In the genomic region with DNA sequence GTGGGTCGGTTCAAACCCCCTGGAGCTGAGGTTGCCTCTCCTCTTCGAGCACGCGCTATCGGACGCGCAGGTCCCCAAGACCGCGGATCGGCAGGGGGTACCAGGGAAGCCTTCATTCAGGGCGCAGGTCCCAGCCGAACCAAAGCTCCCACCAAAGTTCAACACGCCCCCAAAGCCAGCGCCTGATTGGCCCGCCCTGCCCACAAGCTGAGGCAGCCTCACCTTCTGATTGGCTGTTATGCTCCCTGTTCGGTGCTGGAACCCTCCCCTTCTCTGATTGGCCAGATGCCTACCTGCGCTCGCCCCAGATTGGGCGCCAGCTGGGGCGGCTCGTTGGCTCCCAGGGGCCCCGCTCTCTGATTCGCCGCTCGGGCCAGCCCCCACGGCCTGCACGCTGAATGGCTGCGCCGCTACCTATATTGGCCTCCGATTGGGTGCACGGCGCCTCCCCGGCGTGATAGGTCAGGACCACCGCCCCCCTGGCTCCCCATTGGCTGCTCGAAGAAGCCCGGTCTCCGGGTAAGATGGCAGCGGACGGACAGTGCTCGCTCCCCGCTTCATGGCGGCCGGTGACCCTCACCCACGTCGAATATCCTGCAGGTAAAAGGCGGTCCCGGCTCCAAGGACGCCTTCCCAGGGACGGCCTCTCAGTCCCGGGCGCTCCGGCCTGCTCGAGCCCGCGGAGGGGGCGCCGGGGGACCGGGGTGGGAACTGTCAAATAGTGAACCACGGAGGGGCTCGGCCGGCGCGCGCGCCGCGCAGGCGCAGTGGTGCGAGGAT, we compare ENCODE assay signal across 8 cellular contexts. TPM values are rescaled to one million over a fixed set of nuclear protein-coding genes. Genes with fewer than 3 reads are reported as not detected.
DNase-seq lines count a peak whose midpoint lies in the region; ATAC-seq, FAIRE-seq and TF ChIP-seq lines count a peak whose summit lies in the region.

A gene with protein sequence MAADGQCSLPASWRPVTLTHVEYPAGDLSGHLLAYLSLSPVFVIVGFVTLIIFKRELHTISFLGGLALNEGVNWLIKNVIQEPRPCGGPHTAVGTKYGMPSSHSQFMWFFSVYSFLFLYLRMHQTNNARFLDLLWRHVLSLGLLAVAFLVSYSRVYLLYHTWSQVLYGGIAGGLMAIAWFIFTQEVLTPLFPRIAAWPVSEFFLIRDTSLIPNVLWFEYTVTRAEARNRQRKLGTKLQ (plus strand): TSS at position 504 of the 780 bp plus-strand sequence. CDS start 21 bp downstream, at position 525.

- H3K27me3 ChIP-seq in prostate gland (replicated peaks; ENCODE audit: insufficient read depth) = no peaks in the 10 kb centered on the region

- TF ChIP-seq CTCF in prostate gland (IDR thresholded peaks at IDR 0.05) = peak in 1 of 4 experiments; percentile 15

- peak within 1 kb of the TSS; percentile 59 to 76 for H3K27ac ChIP-seq in prostate gland

- H3K36me3 ChIP-seq in prostate gland = peaks cover 0 to 2% of the 10 kb centered on the region in 2 donors

- peak; percentile 23 for TF ChIP-seq POLR2A in prostate gland (IDR thresholded peaks at IDR 0.05)

- no peak for FAIRE-seq in urothelium cell line (lab: Jason Lieb, UNC)

- ATAC-seq in GM18498 (IDR thresholded peaks at IDR 0.05; ENCODE audit: unreplicated experiment) = peak; percentile 96
- peak; percentile 93 for ATAC-seq in HG02938 (IDR thresholded peaks at IDR 0.05; ENCODE audit: unreplicated experiment)
- ATAC-seq in left ventricle myocardium superior = peak; percentile 98

- peak; percentile 76 to 92 for DNase-seq in NCI-H187 (lab: John Stamatoyannopoulos, UW)
- peak; percentile 96 to 100 (median 98) for DNase-seq in T-helper 2 cell
- peak; percentile 89 to 100 (median 98) for DNase-seq in anterior cingulate cortex (lab: John Stamatoyannopoulos, UW)
- DNase-seq in left ventricle myocardium superior = peak; percentile 100
- DNase-seq in prostate gland (ENCODE audit: low spot score) = peak; percentile 99
- DNase-seq in urothelium cell line (ENCODE audit: low spot score) = peak; percentile 99

- peak within 1 kb of the TSS; percentile 51 to 88 for H3K4me3 ChIP-seq in prostate gland

- H3K9me3 ChIP-seq in prostate gland = no peaks in the 10 kb centered on the region

- peaks cover 9% of the 10 kb centered on the region for H3K4me1 ChIP-seq in prostate gland (replicated peaks)

- WGBS in prostate gland = under 1% methylated on average over 56 of the region's 70 CpGs

- intact Hi-C loops in left ventricle myocardium superior (cut with micrococcal nuclease) (no loop called here), prostate gland (cut with DNase I) (no loop called here)

RNA-seq across cellular contexts. Expression of the gene that starts here (rescaled TPM):
- 5.2 TPM for total RNA-seq in left ventricle myocardium superior
- total RNA-seq in prostate gland = 10 to 100 TPM; 13.5 to 24.1 TPM

Comparison
In these comparisons a context has a peak if more than half of its experiments do, and no peak if none do; other contexts are left out.
1. Peak in every context shown above with its lines: DNase-seq, ATAC-seq, H3K4me3 ChIP-seq and H3K27ac ChIP-seq.